1 cellular context compared by ENCODE assay signal in the genomic region with DNA sequence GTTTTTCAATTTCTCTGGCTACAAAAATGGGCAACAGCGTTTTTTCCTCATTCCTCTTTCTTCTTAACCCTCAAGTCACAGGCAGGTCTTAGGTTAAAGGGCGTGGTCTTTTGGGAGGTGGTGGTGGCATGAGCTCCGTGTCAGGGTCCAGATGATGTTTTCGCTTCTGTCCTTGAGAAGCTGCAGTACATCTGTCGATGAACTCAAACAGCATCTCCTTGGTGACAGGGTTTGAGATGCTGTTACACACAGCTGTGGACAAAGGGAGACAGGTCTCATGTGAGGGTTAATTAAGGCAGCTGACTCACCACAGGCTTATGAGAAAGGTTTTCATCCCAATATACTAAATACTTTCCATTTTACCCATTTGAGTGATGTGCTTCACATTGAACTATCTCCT.
TF ChIP-seq lines count a peak whose summit lies in the region.

No MANE protein-coding gene starts in this region.

TF ChIP-seq in GM12878, 131 proteins besides CTCF, POLR2A, EP300 and RAD21:
- no peak for TF ChIP-seq SREBF2 (IDR thresholded peaks at IDR 0.05; ENCODE audit: low read length)
- TF ChIP-seq, protein P1, sequence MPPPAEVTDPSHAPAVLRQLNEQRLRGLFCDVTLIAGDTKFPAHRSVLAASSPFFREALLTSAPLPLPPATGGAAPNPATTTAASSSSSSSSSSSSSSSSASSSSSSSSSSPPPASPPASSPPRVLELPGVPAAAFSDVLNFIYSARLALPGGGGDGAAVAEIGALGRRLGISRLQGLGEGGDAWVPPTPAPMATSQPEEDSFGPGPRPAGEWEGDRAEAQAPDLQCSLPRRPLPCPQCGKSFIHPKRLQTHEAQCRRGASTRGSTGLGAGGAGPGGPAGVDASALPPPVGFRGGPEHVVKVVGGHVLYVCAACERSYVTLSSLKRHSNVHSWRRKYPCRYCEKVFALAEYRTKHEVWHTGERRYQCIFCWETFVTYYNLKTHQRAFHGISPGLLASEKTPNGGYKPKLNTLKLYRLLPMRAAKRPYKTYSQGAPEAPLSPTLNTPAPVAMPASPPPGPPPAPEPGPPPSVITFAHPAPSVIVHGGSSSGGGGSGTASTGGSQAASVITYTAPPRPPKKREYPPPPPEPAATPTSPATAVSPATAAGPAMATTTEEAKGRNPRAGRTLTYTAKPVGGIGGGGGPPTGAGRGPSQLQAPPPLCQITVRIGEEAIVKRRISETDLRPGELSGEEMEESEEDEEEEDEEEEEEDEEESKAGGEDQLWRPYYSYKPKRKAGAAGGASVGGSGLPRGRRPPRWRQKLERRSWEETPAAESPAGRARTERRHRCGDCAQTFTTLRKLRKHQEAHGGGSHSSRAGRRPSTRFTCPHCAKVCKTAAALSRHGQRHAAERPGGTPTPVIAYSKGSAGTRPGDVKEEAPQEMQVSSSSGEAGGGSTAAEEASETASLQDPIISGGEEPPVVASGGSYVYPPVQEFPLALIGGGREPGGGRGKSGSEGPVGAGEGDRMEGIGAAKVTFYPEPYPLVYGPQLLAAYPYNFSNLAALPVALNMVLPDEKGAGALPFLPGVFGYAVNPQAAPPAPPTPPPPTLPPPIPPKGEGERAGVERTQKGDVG (CRISPR knock-in tag; IDR thresholded peaks at IDR 0.05): no peak
- TF ChIP-seq SMARCA5 (IDR thresholded peaks at IDR 0.05): no peak
- TF ChIP-seq EZH2 (IDR thresholded peaks at IDR 0.05; ENCODE audit: borderline replicate concordance, control insufficient read depth, low read depth, low read length): no peak
- TF ChIP-seq BHLHE40 (IDR thresholded peaks at IDR 0.05; ENCODE audit: borderline replicate concordance in 1 of 2, low read depth in 2 of 2, low read length in 1 of 2): peak in 1 of 2 experiments; percentile 23; a peak in 1 of 4 replicates
